ENCODE assay signal across 8 cellular contexts in genomic region chr10:77927343-77928256, GRCh38. TPM values are rescaled to one million over a fixed set of nuclear protein-coding genes. Genes with fewer than 3 reads are reported as not detected.
DNase-seq lines count a peak whose midpoint lies in the region; ATAC-seq and TF ChIP-seq lines count a peak whose summit lies in the region.

No MANE protein-coding gene starts in this region.

- no peaks in the 10 kb centered on the region for H3K9me3 ChIP-seq in naive thymus-derived CD4-positive, alpha-beta T cell (ENCODE audit: control insufficient read depth in 2 of 3, low read length in 3 of 3)

- H3K4me1 ChIP-seq in naive thymus-derived CD4-positive, alpha-beta T cell (ENCODE audit: control insufficient read depth in 2 of 2, insufficient read depth in 2 of 2, low read length in 2 of 2) = peaks cover 0 to 5% of the 10 kb centered on the region in 2 donors

- peaks cover 4% of the 10 kb centered on the region; the same call in 1 of the 2 replicates for H3K9me3 Mint-ChIP-seq in HFFc6
- peaks cover 0 to 3% (median 0%) of the 10 kb centered on the region in 11 donors for H3K9me3 Mint-ChIP-seq in naive thymus-derived CD4-positive, alpha-beta T cell

- peak overlapping the region; percentile 80 for H3K4me3 ChIP-seq in AG04449 (ENCODE audit: low read depth, low read length)
- no peak overlapping the region for H3K4me3 ChIP-seq in naive thymus-derived CD4-positive, alpha-beta T cell (ENCODE audit: low read length)

- peaks cover 2 to 7% of the 10 kb centered on the region in 2 donors for H3K27me3 ChIP-seq in naive thymus-derived CD4-positive, alpha-beta T cell (ENCODE audit: control insufficient read depth in 2 of 2, insufficient read depth in 2 of 2, low read length in 2 of 2)

- H3K4me1 Mint-ChIP-seq in HFFc6 (ENCODE audit: low read depth) = peaks cover 26% of the 10 kb centered on the region
- peaks cover 6 to 18% (median 13%) of the 10 kb centered on the region in 7 donors for H3K4me1 Mint-ChIP-seq in naive thymus-derived CD4-positive, alpha-beta T cell

- peak overlapping the region; percentile 49 for H3K27ac Mint-ChIP-seq in HFFc6
- peak overlapping the region in 1 of 9 donors; percentile 61 for H3K27ac Mint-ChIP-seq in naive thymus-derived CD4-positive, alpha-beta T cell

- intact Hi-C loops in naive thymus-derived CD4-positive, alpha-beta T cell (cut with micrococcal nuclease) = no loop called here

- ATAC-seq in naive thymus-derived CD4-positive, alpha-beta T cell = no peak
- ATAC-seq in GM19023 (IDR thresholded peaks at IDR 0.05; ENCODE audit: unreplicated experiment) (no peak), GM21360 (IDR thresholded peaks at IDR 0.05; ENCODE audit: unreplicated experiment) (no peak)

- H3K27ac ChIP-seq in naive thymus-derived CD4-positive, alpha-beta T cell (ENCODE audit: low read depth, low read length) = no peak overlapping the region

- DNase-seq in AG04449 (ENCODE audit: low read depth, low spot score) = no peak
- DNase-seq in HFFc6 = no peak
- DNase-seq in cerebellum (ENCODE audit: low spot score) = peak; percentile 19
- DNase-seq in naive thymus-derived CD4-positive, alpha-beta T cell = no peak
- DNase-seq in NCI-H226 = no peak
- DNase-seq in GM19240 (ENCODE audit: insufficient read length, low spot score) = no peak

- H3K36me3 ChIP-seq in naive thymus-derived CD4-positive, alpha-beta T cell (ENCODE audit: control insufficient read depth in 2 of 3, insufficient read depth in 3 of 3, low read length in 3 of 3) = no peaks in the 10 kb centered on the region

- H3K27me3 Mint-ChIP-seq in HFFc6 (ENCODE audit: insufficient read depth) = peaks cover 1% of the 10 kb centered on the region
- peaks cover 41 to 64% (median 48%) of the 10 kb centered on the region in 5 donors for H3K27me3 Mint-ChIP-seq in naive thymus-derived CD4-positive, alpha-beta T cell

- CTCF ChIA-PET in AG04449 (lab: Yijun Ruan, JAX) = interaction anchor here (0.8 to 1.3 kb wide), 2 partner anchors 9 to 18 kb away, joined by 3 read pairs; no protein-coding TSS in a partner anchor
- CTCF ChIA-PET in naive thymus-derived CD4-positive, alpha-beta T cell (lab: Charles Lee) = no interaction called here

- H3K36me3 Mint-ChIP-seq in HFFc6 (ENCODE audit: low read depth) = no peaks in the 10 kb centered on the region
- H3K36me3 Mint-ChIP-seq in naive thymus-derived CD4-positive, alpha-beta T cell = no peaks in the 10 kb centered on the region

- H3K4me3 Mint-ChIP-seq in HFFc6 = peak overlapping the region; percentile 81
- peak overlapping the region; percentile 68 to 83 (median 76) for H3K4me3 Mint-ChIP-seq in naive thymus-derived CD4-positive, alpha-beta T cell

- POLR2A ChIA-PET in AG04449 (lab: Yijun Ruan, JAX) = interaction anchor here (1.5 kb wide), 2 partner anchors 11 to 54 kb away, joined by 3 read pairs; no protein-coding TSS in a partner anchor
- POLR2A ChIA-PET in naive thymus-derived CD4-positive, alpha-beta T cell (lab: Charles Lee) = no interaction called here

- TF ChIP-seq CTCF in AG04449 (IDR thresholded peaks at IDR 0.05; ENCODE audit: insufficient read depth, low read length, missing control alignments) (no peak), HFFc6 (IDR thresholded peaks at IDR 0.05) (0 out of 2 replicates have a peak, but pooled peaks have one; percentile 4)

RNA-seq across cellular contexts. Expression of gene DLG5, which starts 1.0 kb away (rescaled TPM):
- total RNA-seq in HFFc6 (2021; fragmentation: NEBNext Ultra II Directional; extraction: Animal tissue kit (Norgen Biotek cat#: 25700)) = 10 to 100 TPM; 48.2 to 52.9 (median 49.7) TPM
- total RNA-seq in cerebellum = 51.5 TPM
- 10 to 100 TPM in 1 of 5 experiments, 1 to 10 TPM in 2, under 1 TPM in 2; 0.19 to 10.2 (median 1.5) TPM for total RNA-seq in naive thymus-derived CD4-positive, alpha-beta T cell
- not detected for polyA plus RNA-seq in naive thymus-derived CD4-positive, alpha-beta T cell
